ENCODE assay signal across 1 cellular context in the genomic region with DNA sequence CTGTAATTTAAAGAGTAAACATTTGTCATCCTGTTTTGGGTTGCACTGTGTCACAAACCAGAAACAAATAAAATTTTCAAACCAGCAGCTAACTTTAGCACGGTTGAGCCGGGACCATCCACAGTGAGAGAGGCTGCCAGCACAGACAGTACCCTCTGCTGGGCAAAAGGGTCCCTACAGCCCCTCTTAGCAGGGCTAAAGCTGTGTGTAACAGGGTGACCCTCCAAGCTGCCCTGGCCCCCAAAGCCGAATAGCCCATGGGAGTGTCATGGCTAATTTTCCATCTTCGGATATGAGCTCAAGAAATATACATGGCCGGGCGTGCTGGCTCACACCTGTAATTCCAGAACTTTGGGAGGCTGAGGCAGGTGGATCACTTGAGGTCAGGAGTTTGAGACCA.
TF ChIP-seq lines count a peak whose summit lies in the region.

No MANE protein-coding gene starts in this region.

TF ChIP-seq in K562, 482 proteins besides CTCF, POLR2A, EP300 and RAD21 (continued from another document):
- TF ChIP-seq, protein P1, sequence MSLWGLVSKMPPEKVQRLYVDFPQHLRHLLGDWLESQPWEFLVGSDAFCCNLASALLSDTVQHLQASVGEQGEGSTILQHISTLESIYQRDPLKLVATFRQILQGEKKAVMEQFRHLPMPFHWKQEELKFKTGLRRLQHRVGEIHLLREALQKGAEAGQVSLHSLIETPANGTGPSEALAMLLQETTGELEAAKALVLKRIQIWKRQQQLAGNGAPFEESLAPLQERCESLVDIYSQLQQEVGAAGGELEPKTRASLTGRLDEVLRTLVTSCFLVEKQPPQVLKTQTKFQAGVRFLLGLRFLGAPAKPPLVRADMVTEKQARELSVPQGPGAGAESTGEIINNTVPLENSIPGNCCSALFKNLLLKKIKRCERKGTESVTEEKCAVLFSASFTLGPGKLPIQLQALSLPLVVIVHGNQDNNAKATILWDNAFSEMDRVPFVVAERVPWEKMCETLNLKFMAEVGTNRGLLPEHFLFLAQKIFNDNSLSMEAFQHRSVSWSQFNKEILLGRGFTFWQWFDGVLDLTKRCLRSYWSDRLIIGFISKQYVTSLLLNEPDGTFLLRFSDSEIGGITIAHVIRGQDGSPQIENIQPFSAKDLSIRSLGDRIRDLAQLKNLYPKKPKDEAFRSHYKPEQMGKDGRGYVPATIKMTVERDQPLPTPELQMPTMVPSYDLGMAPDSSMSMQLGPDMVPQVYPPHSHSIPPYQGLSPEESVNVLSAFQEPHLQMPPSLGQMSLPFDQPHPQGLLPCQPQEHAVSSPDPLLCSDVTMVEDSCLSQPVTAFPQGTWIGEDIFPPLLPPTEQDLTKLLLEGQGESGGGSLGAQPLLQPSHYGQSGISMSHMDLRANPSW (CRISPR knock-in tag; IDR thresholded peaks at IDR 0.05), result no peak
- no peak for TF ChIP-seq CHD7 (IDR thresholded peaks at IDR 0.05; ENCODE audit: low read depth, low read length)
- no peak for TF ChIP-seq SLC30A9 (CRISPR knock-in tag; IDR thresholded peaks at IDR 0.05)
- no peak for TF ChIP-seq NFRKB (IDR thresholded peaks at IDR 0.05; ENCODE audit: low read depth)
- no peak for TF ChIP-seq SUPT5H (IDR thresholded peaks at IDR 0.05)
- no peak for TF ChIP-seq ZNF140 (CRISPR knock-in tag; IDR thresholded peaks at IDR 0.05)
- no peak for TF ChIP-seq ZNF780A (CRISPR knock-in tag; IDR thresholded peaks at IDR 0.05)
- TF ChIP-seq SMAD3 (CRISPR knock-in tag; conservative IDR thresholded peaks at IDR 0.05), result no peak
- no peak for TF ChIP-seq KLF1 (tag; IDR thresholded peaks at IDR 0.05)
TF ChIP-seq in K562: peak in this region for 0.
